In the genomic region with DNA sequence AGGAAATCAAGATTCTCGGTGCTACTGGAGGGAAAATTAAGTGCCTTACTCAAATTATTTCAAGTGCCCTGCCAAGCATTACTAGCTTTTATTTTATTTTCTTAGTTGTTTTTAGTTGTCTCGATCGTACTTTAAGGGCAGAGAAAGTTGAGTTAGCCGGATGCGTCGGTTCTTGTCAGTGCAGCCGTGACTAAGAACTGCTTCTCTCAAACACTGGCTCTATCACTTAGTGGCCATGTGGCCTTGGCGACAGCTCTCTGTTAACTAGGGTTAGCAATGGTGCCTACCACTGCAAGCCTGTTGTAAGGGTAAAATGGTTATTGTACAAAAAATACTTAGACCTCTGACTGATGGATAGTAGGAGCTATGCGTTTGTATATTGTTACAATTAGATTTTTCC, we compare ENCODE assay signal across 20 cellular contexts.
"Had no signal": no experiment of that assay in that cellular context is flagged by ENCODE, and none has a peak within 500 bp of the region (broad histone marks: within the 10 kb centered on the region; RNA-seq: fewer than 3 reads in every experiment).

No MANE protein-coding gene starts in this region.

- H3K4me3 ChIP-seq: lung, ovary, right atrium auricular region, skin epidermis, spleen, suprapubic skin, thoracic aorta, tibial nerve, uterus had no signal

- H3K27ac ChIP-seq: ovary, right atrium auricular region, skin epidermis, spleen, suprapubic skin, thoracic aorta, tibial nerve, uterus had no signal

- H3K9me3 ChIP-seq: ovary, right atrium auricular region, suprapubic skin, thoracic aorta, tibial nerve, uterus had no signal

- H3K36me3 ChIP-seq: ovary, right atrium auricular region, spleen, suprapubic skin, thoracic aorta, tibial nerve, uterus had no signal

- DNase-seq: hippocampal formation; kidney glomerular epithelial cell; left cardiac atrium; naive B cell; natural killer cell; nephron progenitor cell; ovary; spleen; stimulated activated CD4-positive, alpha-beta T cell treated with anti-CD3 and anti-CD28 coated beads, Interleukin-4, amount 100 ng/mL, for 24 hours; stimulated activated naive CD4-positive, alpha-beta T cell; uterus had no signal

- H3K27me3 ChIP-seq: ovary, right atrium auricular region, suprapubic skin, tibial nerve, uterus had no signal

- ATAC-seq: left cardiac atrium; left lobe of liver; natural killer cell; sciatic nerve; stimulated activated effector memory CD8-positive, alpha-beta T cell treated with anti-CD3 and anti-CD28 coated beads, Interleukin-12 subunit alpha, Interleukin-12 subunit beta, amount 100 ng/mL, for 72 hours had no signal

- H3K4me1 ChIP-seq: right atrium auricular region, spleen, suprapubic skin, tibial nerve, uterus had no signal
